11 cellular contexts compared by ENCODE assay signal in genomic region chr7:75888464-75889222, GRCh38. TPM values are rescaled to one million over a fixed set of nuclear protein-coding genes. Genes with fewer than 3 reads are reported as not detected.
DNase-seq lines count a peak whose midpoint lies in the region; ATAC-seq and TF ChIP-seq lines count a peak whose summit lies in the region.
"Had no signal": no experiment of that assay in that cellular context is flagged by ENCODE, and none has a peak within 500 bp of the region (broad histone marks: within the 10 kb centered on the region; RNA-seq: fewer than 3 reads in every experiment).

No MANE protein-coding gene starts in this region.

- H3K79me2 ChIP-seq in DND-41 (ENCODE audit: insufficient read depth, low read length) = no peaks in the 10 kb centered on the region

- peaks cover 21% of the 10 kb centered on the region; the same call in 1 of the 2 replicates for H4K20me1 ChIP-seq in DND-41 (ENCODE audit: insufficient read depth, low read length)

- H3K4me2 ChIP-seq in DND-41 (ENCODE audit: insufficient read depth, low read length) = no peak overlapping the region

- H3K4me3 Mint-ChIP-seq in activated T-helper 17 cell treated with anti-CD3 and anti-CD28 coated beads, Interleukin-2, amount 50 U/mL, for 72 hours = no peak overlapping the region

- H2AFZ ChIP-seq in DND-41 (ENCODE audit: low read depth, low read length) = no peak overlapping the region

- intact Hi-C loops in left cardiac atrium (cut with DNase I) (no loop called here), psoas muscle (cut with DNase I) (no loop called here), spleen (cut with DNase I; ENCODE audit: low total_unique reads) (no loop called here)

- no peak overlapping the region for H3K27ac ChIP-seq in DND-41 (ENCODE audit: low read length)
- H3K27ac ChIP-seq in psoas muscle = peak overlapping the region; percentile 63
- no peak overlapping the region for H3K27ac ChIP-seq in spleen
- H3K27ac ChIP-seq: sigmoid colon had no signal

- no peak overlapping the region for H3K9ac ChIP-seq in DND-41 (ENCODE audit: low read depth, low read length)

- H3K27me3 ChIP-seq in DND-41 (ENCODE audit: insufficient read depth, low read length, poor library complexity) (no peaks in the 10 kb centered on the region), psoas muscle (ENCODE audit: insufficient read depth in 3 of 3, low read length in 2 of 3) (no peaks in the 10 kb centered on the region), spleen (replicated peaks in 1 of 7) (no peaks in the 10 kb centered on the region)
- H3K27me3 ChIP-seq: sigmoid colon had no signal

- 38 to 60% (median 50%) methylated on average over 23 of the region's 23 CpGs for WGBS in psoas muscle, 3 donors
- 78 to 90% (median 83%) methylated on average over 15 to 23 of the region's 23 CpGs for WGBS in spleen, 5 donors

- DNase-seq in DND-41 = no peak
- no peak for DNase-seq in left cardiac atrium
- peak; percentile 57 to 83 for DNase-seq in psoas muscle
- DNase-seq in spleen = no peak
- DNase-seq in activated CD4-positive, CD25-positive, alpha-beta regulatory T cell treated with anti-CD3 and anti-CD28 coated beads, Interleukin-2, amount 50 U/mL, for 72 hours = no peak
- no peak for DNase-seq in GM10248 (ENCODE audit: extremely low spot score)
- DNase-seq: NCI-H1417, NCI-H774, sigmoid colon had no signal

- H3K9me3 ChIP-seq in DND-41 (ENCODE audit: insufficient read depth, low read length, severe bottlenecking) (no peaks in the 10 kb centered on the region), psoas muscle (no peaks in the 10 kb centered on the region), spleen (no peaks in the 10 kb centered on the region)
- H3K9me3 ChIP-seq: sigmoid colon had no signal

- H3K36me3 ChIP-seq in DND-41 (ENCODE audit: insufficient read depth, low read length) (peaks cover 47% of the 10 kb centered on the region), psoas muscle (ENCODE audit: insufficient read depth in 1 of 2, low read depth in 1 of 2) (peaks cover 0 to 45% of the 10 kb centered on the region in 2 donors), spleen (peaks cover 0 to 62% (median 47%) of the 10 kb centered on the region in 6 donors)

- POLR2A ChIA-PET in GM10248 (lab: Yijun Ruan, JAX) = interaction anchor here (0.6 kb wide), 1 partner anchor 28 kb away, joined by 4 read pairs; no protein-coding TSS in a partner anchor

- peaks cover 53% of the 10 kb centered on the region for H3K36me3 Mint-ChIP-seq in activated T-helper 17 cell treated with anti-CD3 and anti-CD28 coated beads, Interleukin-2, amount 50 U/mL, for 72 hours (ENCODE audit: low read depth)

- H3K4me1 Mint-ChIP-seq in activated T-helper 17 cell treated with anti-CD3 and anti-CD28 coated beads, Interleukin-2, amount 50 U/mL, for 72 hours = peaks cover 6% of the 10 kb centered on the region

- H3K4me1 ChIP-seq in DND-41 (ENCODE audit: insufficient read depth, low read length) (no peaks in the 10 kb centered on the region), psoas muscle (peaks cover 5% of the 10 kb centered on the region), spleen (peaks cover 0 to 7% (median under 1%) of the 10 kb centered on the region in 6 donors)
- H3K4me1 ChIP-seq: sigmoid colon had no signal

- H3K27ac Mint-ChIP-seq in activated T-helper 17 cell treated with anti-CD3 and anti-CD28 coated beads, Interleukin-2, amount 50 U/mL, for 72 hours = peak overlapping the region; percentile 14

- ATAC-seq in DND-41 (ENCODE audit: insufficient read depth, low read depth) (0 out of 3 replicates have a peak, but pooled peaks have one; percentile 13), left cardiac atrium (peak; percentile 30 to 79), psoas muscle (peak; percentile 86 to 92 (median 92)), HG03354 (IDR thresholded peaks at IDR 0.05; ENCODE audit: poor library complexity, severe bottlenecking, unreplicated experiment) (no peak)
- no peak for ATAC-seq in activated T-helper 17 cell treated with anti-CD3 and anti-CD28 coated beads, Interleukin-2, amount 50 U/mL, for 72 hours (replicated peaks)

- H3K4me3 ChIP-seq in DND-41 (ENCODE audit: low read depth in 1 of 2, low read length in 2 of 2) (no peak overlapping the region), psoas muscle (peak overlapping the region; percentile 32), spleen (no peak overlapping the region)
- H3K4me3 ChIP-seq: sigmoid colon had no signal

- H3K27me3 Mint-ChIP-seq in activated T-helper 17 cell treated with anti-CD3 and anti-CD28 coated beads, Interleukin-2, amount 50 U/mL, for 72 hours = no peaks in the 10 kb centered on the region

- CTCF ChIA-PET in GM10248 (lab: Yijun Ruan, JAX) = interaction anchor here (1.3 to 1.6 kb wide), 2 partner anchors 9 to 20 kb away, joined by 4 read pairs; no protein-coding TSS in a partner anchor

- TF ChIP-seq CTCF in DND-41 (IDR thresholded peaks at IDR 0.05; ENCODE audit: borderline replicate concordance, extremely low read depth, low read length, poor library complexity, severe bottlenecking) (no peak), psoas muscle (IDR thresholded peaks at IDR 0.05) (no peak), spleen (IDR thresholded peaks at IDR 0.05 in 8 of 11, conservative IDR thresholded peaks at IDR 0.05 in 3 of 11) (no peak), GM10248 (IDR thresholded peaks at IDR 0.05; ENCODE audit: control extremely low read depth, extremely low read depth, low read depth, missing control alignments) (no peak)

- no peaks in the 10 kb centered on the region for H3K9me3 Mint-ChIP-seq in activated T-helper 17 cell treated with anti-CD3 and anti-CD28 coated beads, Interleukin-2, amount 50 U/mL, for 72 hours

- TF ChIP-seq POLR2A in spleen (IDR thresholded peaks at IDR 0.05) = no peak

RNA-seq across cellular contexts. Expression of gene RHBDD2, which starts 9.8 kb away (rescaled TPM):
- total RNA-seq in activated T-helper 17 cell treated with anti-CD3 and anti-CD28 coated beads, Interleukin-2, amount 50 U/mL, for 72 hours = 10 to 100 TPM; 16.5 to 19.3 TPM
- total RNA-seq in left cardiac atrium (10 to 100 TPM; 26.5 to 41.8 TPM), psoas muscle (10 to 100 TPM; 18.3 to 32.0 (median 24.6) TPM), spleen (10 to 100 TPM; 37.6 to 69.2 (median 54.9) TPM)
- polyA plus RNA-seq in psoas muscle (10 to 100 TPM; 26.5 to 38.9 (median 30.7) TPM), spleen (10 to 100 TPM; 30.5 to 48.1 (median 37.5) TPM)

RNA-seq across cellular contexts. Expression of gene POR, which starts 26.3 kb away (rescaled TPM):
- 10 to 100 TPM; 24.4 to 53.7 TPM for total RNA-seq in activated T-helper 17 cell treated with anti-CD3 and anti-CD28 coated beads, Interleukin-2, amount 50 U/mL, for 72 hours
- total RNA-seq in left cardiac atrium (100 to 1,000 TPM in 1 of 2 donors, 10 to 100 TPM in 1; 60.6 to 128 TPM), psoas muscle (100 to 1,000 TPM in 2 of 4 donors, 10 to 100 TPM in 2; 48.8 to 206 (median 117) TPM), spleen (100 to 1,000 TPM; 103 to 170 (median 139) TPM)
- polyA plus RNA-seq in psoas muscle (100 to 1,000 TPM in 2 of 3 donors, 10 to 100 TPM in 1; 81.4 to 288 (median 138) TPM), spleen (10 to 100 TPM; 49.1 to 83.0 (median 61.4) TPM)

Comparison
In these comparisons a context has a peak if more than half of its experiments do, and no peak if none do; other contexts are left out.
1. ATAC-seq: peak in DND-41 (single experiment), left cardiac atrium (2 of 2) and psoas muscle (4 of 4); none in activated T-helper 17 cell treated with anti-CD3 and anti-CD28 coated beads, Interleukin-2, amount 50 U/mL, for 72 hours (single experiment) and HG03354 (single experiment).
2. DNase-seq: peak in psoas muscle (2 of 2); none in DND-41 (single experiment), left cardiac atrium (single experiment), spleen (single experiment), activated CD4-positive, CD25-positive, alpha-beta regulatory T cell treated with anti-CD3 and anti-CD28 coated beads, Interleukin-2, amount 50 U/mL, for 72 hours (single experiment) and GM10248 (single experiment).